Comparison of ENCODE assay signal across 18 cellular contexts in genomic region chr5:95304706-95305105, GRCh38.
"Had no signal": no experiment of that assay in that cellular context is flagged by ENCODE, and none has a peak within 500 bp of the region (broad histone marks: within the 10 kb centered on the region; RNA-seq: fewer than 3 reads in every experiment).

No MANE protein-coding gene starts in this region.

- H3K4me3 ChIP-seq: lung, right atrium auricular region, smooth muscle cell, suprapubic skin, transverse colon, upper lobe of right lung, uterus had no signal

- DNase-seq: cortex of kidney; effector memory CD8-positive, alpha-beta T cell; head of caudate nucleus; natural killer cell; stimulated activated CD4-positive, alpha-beta T cell treated with anti-CD3 and anti-CD28 coated beads, Interleukin-12 subunit alpha, Interleukin-12 subunit beta, amount 100 ng/mL, for 4 hours; stimulated activated CD4-positive, alpha-beta T cell treated with anti-CD3 and anti-CD28 coated beads, Interleukin-1b, Interleukin-23, amount 100 ng/mL, for 48 hours; stimulated activated CD4-positive, alpha-beta T cell treated with anti-CD3 and anti-CD28 coated beads, Interleukin-4, amount 100 ng/mL, for 1 hour; stimulated activated CD8-positive, alpha-beta memory T cell treated with anti-CD3 and anti-CD28 coated beads, Interleukin-4, amount 100 ng/mL, for 48 hours; stimulated activated naive CD4-positive, alpha-beta T cell; stimulated activated naive CD8-positive, alpha-beta T cell treated with anti-CD3 and anti-CD28 coated beads, Interleukin-15, amount 100 ng/mL, for 72 hours; transverse colon; upper lobe of right lung; uterus had no signal

- ATAC-seq: effector memory CD8-positive, alpha-beta T cell; natural killer cell; sciatic nerve; stimulated activated naive CD8-positive, alpha-beta T cell treated with anti-CD3 and anti-CD28 coated beads, Interleukin-15, amount 100 ng/mL, for 72 hours; upper lobe of right lung had no signal
